Comparison of ENCODE assay signal across 8 cellular contexts in genomic region chr3:172107403-172107802, GRCh38.
A peak's percentile ranks its signal among the peaks of the same experiment; 100 is the strongest.
DNase-seq lines count a peak whose midpoint lies in the region; ATAC-seq, FAIRE-seq and TF ChIP-seq lines count a peak whose summit lies in the region.

No MANE protein-coding gene starts in this region.

- no peak for FAIRE-seq in D721Med (lab: Jason Lieb, UNC)

- H3K4me2 ChIP-seq in SU-DHL-6 (ENCODE audit: low read depth, low read length, poor library complexity, severe bottlenecking), result peak overlapping the region; percentile 14

- no peaks in the 10 kb centered on the region for H3K9me3 ChIP-seq in SU-DHL-6 (ENCODE audit: insufficient read depth, low read length)

- H3K36me3 ChIP-seq in SU-DHL-6 (ENCODE audit: low read length), result no peaks in the 10 kb centered on the region

- peaks cover 22% of the 10 kb centered on the region for H3K36me3 Mint-ChIP-seq in dendritic cell treated with granulocyte-macrophage colony-stimulating factor and Interleukin-4, amounts not matched to agents 40 ng/mL and 50 ng/mL, for 4 days (ENCODE audit: low read depth)

- DNase-seq in stimulated activated CD8-positive, alpha-beta memory T cell treated with anti-CD3 and anti-CD28 coated beads, Interleukin-15, amount 100 ng/mL, for 48 hours (ENCODE audit: low read depth in 2 of 2), result peak; percentile 50 to 59
- DNase-seq in D721Med (ENCODE audit: insufficient read length, low spot score) (no peak), ACHN (no peak), SK-N-DZ (ENCODE audit: low spot score) (no peak)

- no peak overlapping the region for H3K9ac ChIP-seq in SU-DHL-6 (ENCODE audit: low read length)

- H3K9me2 ChIP-seq in SU-DHL-6 (replicated peaks; ENCODE audit: insufficient read depth, low read length), result no peaks in the 10 kb centered on the region

- no peaks in the 10 kb centered on the region for H3K9me3 Mint-ChIP-seq in dendritic cell treated with granulocyte-macrophage colony-stimulating factor and Interleukin-4, amounts not matched to agents 40 ng/mL and 50 ng/mL, for 4 days

- H3K27ac Mint-ChIP-seq in dendritic cell treated with granulocyte-macrophage colony-stimulating factor and Interleukin-4, amounts not matched to agents 40 ng/mL and 50 ng/mL, for 4 days, result peak overlapping the region; percentile 90

- H2AFZ ChIP-seq in SU-DHL-6 (ENCODE audit: low read depth, low read length, severe bottlenecking), result no peak overlapping the region

- H3K79me2 ChIP-seq in SU-DHL-6 (ENCODE audit: insufficient read depth, low read length), result no peaks in the 10 kb centered on the region

- TF ChIP-seq CTCF in SU-DHL-6 (IDR thresholded peaks at IDR 0.05; ENCODE audit: insufficient read depth, low read length, poor library complexity, severe bottlenecking) (no peak), D721Med (IDR thresholded peaks at IDR 0.05; ENCODE audit: insufficient read depth, missing control alignments) (no peak)

- in situ Hi-C loops in ACHN (cut with HindIII; ENCODE audit: low pct_ligation_motif_present, low pct_unique_long_range_greater_than_20kb, low sequenced_read_pairs), result no loop called here

- ATAC-seq in GM18520 (IDR thresholded peaks at IDR 0.05; ENCODE audit: unreplicated experiment) (peak; percentile 88), HG02763 (IDR thresholded peaks at IDR 0.05; ENCODE audit: unreplicated experiment) (peak; percentile 85)

- H4K20me1 ChIP-seq in SU-DHL-6 (ENCODE audit: low read depth, low read length), result peaks cover 4% of the 10 kb centered on the region; the same call in 1 of the 2 replicates

- no peaks in the 10 kb centered on the region for H3K27me3 Mint-ChIP-seq in dendritic cell treated with granulocyte-macrophage colony-stimulating factor and Interleukin-4, amounts not matched to agents 40 ng/mL and 50 ng/mL, for 4 days

- intact Hi-C loops in dendritic cell treated with granulocyte-macrophage colony-stimulating factor and Interleukin-4, amounts not matched to agents 40 ng/mL and 50 ng/mL, for 4 days (cut with micrococcal nuclease), result loop anchor here (5.0 kb wide), 1 partner anchor 65 kb away; no protein-coding TSS in a partner anchor

- no peaks in the 10 kb centered on the region for H3F3A ChIP-seq in SU-DHL-6 (ENCODE audit: insufficient read depth)

- peaks cover 60% of the 10 kb centered on the region for H3K4me1 Mint-ChIP-seq in dendritic cell treated with granulocyte-macrophage colony-stimulating factor and Interleukin-4, amounts not matched to agents 40 ng/mL and 50 ng/mL, for 4 days (ENCODE audit: low read depth)

- H3K27ac ChIP-seq in SU-DHL-6 (ENCODE audit: low read depth, low read length), result no peak overlapping the region

- no peaks in the 10 kb centered on the region for H3K27me3 ChIP-seq in SU-DHL-6 (ENCODE audit: low read length)

- H3K4me3 Mint-ChIP-seq in dendritic cell treated with granulocyte-macrophage colony-stimulating factor and Interleukin-4, amounts not matched to agents 40 ng/mL and 50 ng/mL, for 4 days, result peak overlapping the region; percentile 68

- no peak overlapping the region for H3K4me3 ChIP-seq in SU-DHL-6 (ENCODE audit: insufficient read depth, low read length, poor library complexity, severe bottlenecking)

Comparison
In these comparisons a context has a peak if more than half of its experiments do, and no peak if none do; other contexts are left out.
1. DNase-seq: peak in stimulated activated CD8-positive, alpha-beta memory T cell treated with anti-CD3 and anti-CD28 coated beads, Interleukin-15, amount 100 ng/mL, for 48 hours (2 of 2); none in D721Med (single experiment), ACHN (single experiment) and SK-N-DZ (single experiment).